Comparison of ENCODE assay signal across 14 cellular contexts in genomic region chr16:11972128-11972527, GRCh38. TPM values are rescaled to one million over a fixed set of nuclear protein-coding genes. Genes with fewer than 3 reads are reported as not detected.
DNase-seq lines count a peak whose midpoint lies in the region; ATAC-seq and TF ChIP-seq lines count a peak whose summit lies in the region.
"Had no signal": no experiment of that assay in that cellular context is flagged by ENCODE, and none has a peak within 500 bp of the region (broad histone marks: within the 10 kb centered on the region; RNA-seq: fewer than 3 reads in every experiment).

No MANE protein-coding gene starts in this region.

- intact Hi-C loops in upper lobe of right lung (cut with DNase I) = no loop called here

- no CpG with 5 or more reads among the region's 11 CpGs for WGBS in mesendoderm (ENCODE audit: extremely low coverage, insufficient coverage, low lambda C conversion rate)

- H4K8ac ChIP-seq in mesendoderm (ENCODE audit: low read depth, low read length) = no peak overlapping the region

- H4K5ac ChIP-seq in mesendoderm (ENCODE audit: low read length) = no peak overlapping the region

- DNase-seq in Caki2 (ENCODE audit: low read depth) (peak; percentile 32), HT-29 (ENCODE audit: low spot score) (peak; percentile 58), astrocyte of the cerebellum (ENCODE audit: low read depth) (no peak), mesendoderm (peak; percentile 47), SHP77 (lab: John Stamatoyannopoulos, UW) (no peak), KBM-7 (no peak), upper lobe of right lung (no peak)
- DNase-seq: activated T-cell treated with anti-CD3 and anti-CD28 coated beads, Interleukin-2, amount 50 U/mL, for 48 hours; heart left ventricle; NCI-H510A; stimulated activated CD4-positive, alpha-beta T cell treated with anti-CD3 and anti-CD28 coated beads, Interleukin-15, amount 100 ng/mL, for 24 hours; stimulated activated naive CD8-positive, alpha-beta T cell treated with anti-CD3 and anti-CD28 coated beads, Interleukin-15, Interleukin-2, amounts not matched to agents 100 U/mL and 50 U/mL, for 24 hours had no signal

- in situ Hi-C loops in Caki2 (cut with HindIII; ENCODE audit: low pct_unique_long_range_greater_than_20kb, low sequenced_read_pairs) = no loop called here
- in situ Hi-C loops in astrocyte of the cerebellum (cut with HindIII; ENCODE audit: low sequenced_read_pairs) = no loop called here
- in situ Hi-C loops in KBM-7 (cut with MboI; ENCODE audit: low pct_unique_long_range_greater_than_20kb, low sequenced_read_pairs) = no loop called here

- H3K18ac ChIP-seq in mesendoderm (ENCODE audit: low read length) = no peak overlapping the region

- H3K4me1 ChIP-seq in mesendoderm (ENCODE audit: control insufficient read depth, low read depth, low read length) = peaks cover under 1% of the 10 kb centered on the region
- H3K4me1 ChIP-seq in upper lobe of right lung = peaks cover 8% of the 10 kb centered on the region

- H2BK5ac ChIP-seq in mesendoderm (ENCODE audit: low read length) = no peak overlapping the region

- H3K56ac ChIP-seq in mesendoderm (ENCODE audit: low read length) = no peak overlapping the region

- no peaks in the 10 kb centered on the region for H3K79me2 ChIP-seq in mesendoderm (ENCODE audit: control insufficient read depth, insufficient read depth, low read length)

- no peak overlapping the region for H2BK15ac ChIP-seq in mesendoderm (replicated peaks; ENCODE audit: low read depth)

- ATAC-seq in GM21529 (IDR thresholded peaks at IDR 0.05; ENCODE audit: unreplicated experiment) (no peak), upper lobe of right lung (no peak)
- ATAC-seq: heart left ventricle; stimulated activated naive CD8-positive, alpha-beta T cell treated with anti-CD3 and anti-CD28 coated beads, Interleukin-15, Interleukin-2, amounts not matched to agents 100 U/mL and 50 U/mL, for 24 hours had no signal

- H3K79me1 ChIP-seq in mesendoderm (ENCODE audit: low read length) = peaks cover 2% of the 10 kb centered on the region

- TF ChIP-seq CTCF in astrocyte of the cerebellum (IDR thresholded peaks at IDR 0.05; ENCODE audit: low read depth, low read length, missing control alignments) (peak; percentile 31), upper lobe of right lung (IDR thresholded peaks at IDR 0.05) (no peak)

- no peak overlapping the region for H2AK5ac ChIP-seq in mesendoderm (ENCODE audit: low read length)

- no peak overlapping the region for H3K4me3 ChIP-seq in astrocyte of the cerebellum (ENCODE audit: low read depth, low read length)
- H3K4me3 ChIP-seq in mesendoderm (ENCODE audit: low read length) = no peak overlapping the region
- no peak overlapping the region for H3K4me3 ChIP-seq in upper lobe of right lung
- H3K4me3 ChIP-seq: heart left ventricle had no signal

- no peak overlapping the region for H3K9ac ChIP-seq in mesendoderm (ENCODE audit: low read length)

- H3K9me3 ChIP-seq in upper lobe of right lung = no peaks in the 10 kb centered on the region
- H3K9me3 ChIP-seq: heart left ventricle had no signal

- H2BK120ac ChIP-seq in mesendoderm (ENCODE audit: low read depth, low read length) = no peak overlapping the region

- H3K27me3 ChIP-seq in mesendoderm (ENCODE audit: insufficient read depth, low read length, poor library complexity) (no peaks in the 10 kb centered on the region), upper lobe of right lung (no peaks in the 10 kb centered on the region)
- H3K27me3 ChIP-seq: heart left ventricle had no signal

- H3K36me3 ChIP-seq in mesendoderm (ENCODE audit: control insufficient read depth, insufficient read depth, low read length) (no peaks in the 10 kb centered on the region), upper lobe of right lung (no peaks in the 10 kb centered on the region)

- no peak overlapping the region for H3K4me2 ChIP-seq in mesendoderm (ENCODE audit: low read length)

- H3K27ac ChIP-seq in mesendoderm (ENCODE audit: low read depth, low read length) = no peak overlapping the region
- no peak overlapping the region for H3K27ac ChIP-seq in upper lobe of right lung
- H3K27ac ChIP-seq: heart left ventricle had no signal

- no peak overlapping the region for H3K23ac ChIP-seq in mesendoderm (ENCODE audit: low read length)

- H3K4ac ChIP-seq in mesendoderm (ENCODE audit: low read depth, low read length) = no peak overlapping the region

RNA-seq across cellular contexts. Expression of gene SNX29, which starts 4.4 kb away (rescaled TPM):
- 47.8 and 72.1 TPM in 2 replicates for total RNA-seq in Caki2 (2014; rRNA removed; shearing (Covaris generic); ENCODE audit: low replicate concordance)
- 4.9 and 7.9 TPM in 2 replicates for total RNA-seq in HT-29 (2014; rRNA removed; shearing (Covaris generic))
- 2.1 TPM for polyA plus RNA-seq in mesendoderm (2013, experiment 1 of 2)
- 2.0 TPM for polyA plus RNA-seq in mesendoderm (2013, experiment 2 of 2)
- 50.7 TPM for total RNA-seq in upper lobe of right lung

RNA-seq across cellular contexts. Expression of gene TNFRSF17, which starts 7.1 kb away (rescaled TPM):
- total RNA-seq in Caki2 (2014; rRNA removed; shearing (Covaris generic); ENCODE audit: low replicate concordance) = not detected in 2 replicates
- not detected in 2 replicates for total RNA-seq in HT-29 (2014; rRNA removed; shearing (Covaris generic))
- polyA plus RNA-seq in mesendoderm (2013, experiment 1 of 2) = not detected
- polyA plus RNA-seq in mesendoderm (2013, experiment 2 of 2) = not detected
- total RNA-seq in upper lobe of right lung = 0.41 TPM
- total RNA-seq: T-helper 2 cell treated with Interferon-gamma antibody and Interleukin-4, amounts not matched to agents 100 ng/mL and 5 ng/mL, for 36 hours had no signal
- polyA plus RNA-seq: heart left ventricle had no signal

RNA-seq across cellular contexts. Expression of gene NPIPB2, which starts 30.3 kb away (rescaled TPM):
- 9.5 and 17.1 TPM in 2 replicates for total RNA-seq in Caki2 (2014; rRNA removed; shearing (Covaris generic); ENCODE audit: low replicate concordance)
- 0.60 and 1.1 TPM in 2 replicates for total RNA-seq in HT-29 (2014; rRNA removed; shearing (Covaris generic))
- 2.3 TPM for polyA plus RNA-seq in mesendoderm (2013, experiment 1 of 2)
- polyA plus RNA-seq in mesendoderm (2013, experiment 2 of 2) = 2.1 TPM
- total RNA-seq in upper lobe of right lung = 6.3 TPM

RNA-seq across cellular contexts. Expression of gene GSPT1, which starts 56.4 kb away (rescaled TPM):
- total RNA-seq in Caki2 (2014; rRNA removed; shearing (Covaris generic); ENCODE audit: low replicate concordance) = 19.2 and 35.4 TPM in 2 replicates
- 59.4 and 65.6 TPM in 2 replicates for total RNA-seq in HT-29 (2014; rRNA removed; shearing (Covaris generic))
- 194 TPM for polyA plus RNA-seq in mesendoderm (2013, experiment 1 of 2)
- 193 TPM for polyA plus RNA-seq in mesendoderm (2013, experiment 2 of 2)
- total RNA-seq in upper lobe of right lung = 106 TPM

Comparison
In these comparisons a context has a peak if more than half of its experiments do, and no peak if none do; other contexts are left out.
1. DNase-seq: peak in Caki2 (single experiment), HT-29 (single experiment) and mesendoderm (single experiment); none in astrocyte of the cerebellum (single experiment), SHP77 (0 of 2), KBM-7 (single experiment) and upper lobe of right lung (single experiment).